Comparison of ENCODE assay signal across 6 cellular contexts in the genomic region with DNA sequence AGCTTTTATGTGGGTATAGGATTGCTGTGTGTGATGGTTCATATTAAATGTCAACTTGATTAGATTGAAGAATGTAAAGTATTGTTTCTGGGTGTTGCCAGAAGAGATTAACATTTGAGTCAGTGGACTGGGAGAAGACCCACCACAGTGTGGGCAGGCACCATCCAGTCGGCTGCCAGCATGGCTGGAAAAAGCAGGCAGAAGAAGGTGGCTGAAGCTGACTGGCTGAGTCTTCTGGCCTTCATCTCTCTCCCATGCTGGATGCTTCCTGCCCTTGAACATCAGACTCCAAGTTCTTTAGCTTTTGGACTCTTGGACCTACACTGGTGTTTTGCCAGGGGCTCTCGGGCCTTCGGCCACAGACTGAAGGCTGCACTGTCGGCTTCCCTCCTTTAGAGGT. TPM values are rescaled to one million over a fixed set of nuclear protein-coding genes. Genes with fewer than 3 reads are reported as not detected.
DNase-seq lines count a peak whose midpoint lies in the region; ATAC-seq and TF ChIP-seq lines count a peak whose summit lies in the region.
"Not testable (repeated sequence)": the region's sequence is repeated elsewhere in the genome, so short reads cannot be mapped to it uniquely, and the experiment has no call there.

No MANE protein-coding gene starts in this region.

- not testable (repeated sequence) for H3K4me2 ChIP-seq in Loucy (ENCODE audit: low read depth, low read length, poor library complexity, severe bottlenecking)

- not testable (repeated sequence) for H3K9me3 ChIP-seq in Loucy (ENCODE audit: insufficient read depth, low read depth, low read length)

- not testable (repeated sequence) for H3K36me3 Mint-ChIP-seq in activated naive CD8-positive, alpha-beta T cell treated with anti-CD3 and anti-CD28 coated beads, Interleukin-2, amount 50 U/mL, for 24 hours (ENCODE audit: low read depth); natural killer cell treated with Interleukin-12 subunit alpha and Interleukin-12 subunit beta and Interleukin-15 and Interleukin-18, amount 100 ng/mL, for 72 hours; stimulated activated effector memory CD8-positive, alpha-beta T cell treated with anti-CD3 and anti-CD28 coated beads, Interleukin-12 subunit alpha, Interleukin-12 subunit beta, amount 100 ng/mL, for 72 hours

- H3K4me3 ChIP-seq in Loucy (ENCODE audit: low read length, poor library complexity, severe bottlenecking): not testable (repeated sequence)

- H3F3A ChIP-seq in Loucy (ENCODE audit: low read depth): not testable (repeated sequence)

- not testable (repeated sequence) for H4K20me1 ChIP-seq in Loucy (ENCODE audit: insufficient read depth, low read length, poor library complexity, severe bottlenecking)

- ATAC-seq in activated naive CD8-positive, alpha-beta T cell treated with anti-CD3 and anti-CD28 coated beads, Interleukin-2, amount 50 U/mL, for 24 hours; Right ventricle myocardium superior (ENCODE audit: poor library complexity); natural killer cell treated with Interleukin-12 subunit alpha and Interleukin-12 subunit beta and Interleukin-15 and Interleukin-18, amount 100 ng/mL, for 72 hours; stimulated activated effector memory CD8-positive, alpha-beta T cell treated with anti-CD3 and anti-CD28 coated beads, Interleukin-12 subunit alpha, Interleukin-12 subunit beta, amount 100 ng/mL, for 72 hours: not testable (repeated sequence)

- H3K27me3 Mint-ChIP-seq in activated naive CD8-positive, alpha-beta T cell treated with anti-CD3 and anti-CD28 coated beads, Interleukin-2, amount 50 U/mL, for 24 hours; natural killer cell treated with Interleukin-12 subunit alpha and Interleukin-12 subunit beta and Interleukin-15 and Interleukin-18, amount 100 ng/mL, for 72 hours: not testable (repeated sequence)

- not testable (repeated sequence) for H3K4me1 Mint-ChIP-seq in activated naive CD8-positive, alpha-beta T cell treated with anti-CD3 and anti-CD28 coated beads, Interleukin-2, amount 50 U/mL, for 24 hours
- H3K4me1 Mint-ChIP-seq in natural killer cell treated with Interleukin-12 subunit alpha and Interleukin-12 subunit beta and Interleukin-15 and Interleukin-18, amount 100 ng/mL, for 72 hours (ENCODE audit: low read depth in 2 of 2): peaks cover 26 to 33% of the 10 kb centered on the region in 2 donors
- peaks cover 20% of the 10 kb centered on the region for H3K4me1 Mint-ChIP-seq in stimulated activated effector memory CD8-positive, alpha-beta T cell treated with anti-CD3 and anti-CD28 coated beads, Interleukin-12 subunit alpha, Interleukin-12 subunit beta, amount 100 ng/mL, for 72 hours

- TF ChIP-seq CTCF in Loucy (conservative IDR thresholded peaks at IDR 0.05; ENCODE audit: low read length): not testable (repeated sequence)

- H3K79me2 ChIP-seq in Loucy (ENCODE audit: insufficient read depth, low read length): not testable (repeated sequence)

- peak overlapping the region; percentile 68 for H3K9ac ChIP-seq in Loucy (ENCODE audit: low read depth, low read length, poor library complexity, severe bottlenecking)

- peak; percentile 32 for DNase-seq in activated CD8-positive, alpha-beta memory T cell treated with anti-CD3 and anti-CD28 coated beads, Interleukin-2, amount 50 U/mL, for 48 hours
- DNase-seq in activated naive CD8-positive, alpha-beta T cell treated with anti-CD3 and anti-CD28 coated beads, Interleukin-2, amount 50 U/mL, for 24 hours: peak; percentile 0
- DNase-seq in Right ventricle myocardium superior: peak; percentile 12
- DNase-seq in natural killer cell treated with Interleukin-12 subunit alpha and Interleukin-12 subunit beta and Interleukin-15 and Interleukin-18, amount 100 ng/mL, for 72 hours (ENCODE audit: low spot score); stimulated activated effector memory CD8-positive, alpha-beta T cell treated with anti-CD3 and anti-CD28 coated beads, Interleukin-12 subunit alpha, Interleukin-12 subunit beta, amount 100 ng/mL, for 72 hours (ENCODE audit: low spot score in 2 of 2): not testable (repeated sequence)

- intact Hi-C loops in Right ventricle myocardium superior (cut with DNase I): not testable (repeated sequence)

- H3K9me3 Mint-ChIP-seq in activated naive CD8-positive, alpha-beta T cell treated with anti-CD3 and anti-CD28 coated beads, Interleukin-2, amount 50 U/mL, for 24 hours; natural killer cell treated with Interleukin-12 subunit alpha and Interleukin-12 subunit beta and Interleukin-15 and Interleukin-18, amount 100 ng/mL, for 72 hours; stimulated activated effector memory CD8-positive, alpha-beta T cell treated with anti-CD3 and anti-CD28 coated beads, Interleukin-12 subunit alpha, Interleukin-12 subunit beta, amount 100 ng/mL, for 72 hours: not testable (repeated sequence)

- not testable (repeated sequence) for H3K27ac Mint-ChIP-seq in activated naive CD8-positive, alpha-beta T cell treated with anti-CD3 and anti-CD28 coated beads, Interleukin-2, amount 50 U/mL, for 24 hours
- peak overlapping the region; percentile 39 to 81 for H3K27ac Mint-ChIP-seq in natural killer cell treated with Interleukin-12 subunit alpha and Interleukin-12 subunit beta and Interleukin-15 and Interleukin-18, amount 100 ng/mL, for 72 hours
- peak overlapping the region; percentile 74 for H3K27ac Mint-ChIP-seq in stimulated activated effector memory CD8-positive, alpha-beta T cell treated with anti-CD3 and anti-CD28 coated beads, Interleukin-12 subunit alpha, Interleukin-12 subunit beta, amount 100 ng/mL, for 72 hours

- H3K4me3 Mint-ChIP-seq in activated naive CD8-positive, alpha-beta T cell treated with anti-CD3 and anti-CD28 coated beads, Interleukin-2, amount 50 U/mL, for 24 hours; natural killer cell treated with Interleukin-12 subunit alpha and Interleukin-12 subunit beta and Interleukin-15 and Interleukin-18, amount 100 ng/mL, for 72 hours; stimulated activated effector memory CD8-positive, alpha-beta T cell treated with anti-CD3 and anti-CD28 coated beads, Interleukin-12 subunit alpha, Interleukin-12 subunit beta, amount 100 ng/mL, for 72 hours: not testable (repeated sequence)

- peaks cover 50% of the 10 kb centered on the region for H3K4me1 ChIP-seq in Loucy (ENCODE audit: insufficient read depth, low read length, poor library complexity, severe bottlenecking)

- not testable (repeated sequence) for H3K27me3 ChIP-seq in Loucy (ENCODE audit: insufficient read depth, low read length, poor library complexity, severe bottlenecking)

- H3K9me2 ChIP-seq in Loucy (replicated peaks; ENCODE audit: low read depth, low read length): not testable (repeated sequence)

- H2AFZ ChIP-seq in Loucy (ENCODE audit: low read length): peak overlapping the region; percentile 76; the same call in 1 of the 2 replicates

- not testable (repeated sequence) for H3K36me3 ChIP-seq in Loucy (ENCODE audit: insufficient read depth, low read length)

RNA-seq across cellular contexts. Expression of gene PWWP2B, which starts 16.0 kb away (rescaled TPM):
- total RNA-seq in Right ventricle myocardium superior: 23.0 TPM
- 10 to 100 TPM; 15.2 to 17.9 TPM for total RNA-seq in natural killer cell treated with Interleukin-12 subunit alpha and Interleukin-12 subunit beta and Interleukin-15 and Interleukin-18, amount 100 ng/mL, for 72 hours

RNA-seq across cellular contexts. Expression of gene LRRC27, which starts 49.0 kb away (rescaled TPM):
- total RNA-seq in Right ventricle myocardium superior: 3.9 TPM
- 1 to 10 TPM; 6.5 to 8.5 TPM for total RNA-seq in natural killer cell treated with Interleukin-12 subunit alpha and Interleukin-12 subunit beta and Interleukin-15 and Interleukin-18, amount 100 ng/mL, for 72 hours
